In genomic region chr12:51953925-51954324, GRCh38 we compare ENCODE assay signal across 11 cellular contexts. TPM values are rescaled to one million over a fixed set of nuclear protein-coding genes. Genes with fewer than 3 reads are reported as not detected.
DNase-seq lines count a peak whose midpoint lies in the region; ATAC-seq and TF ChIP-seq lines count a peak whose summit lies in the region.
"Had no signal": no experiment of that assay in that cellular context is flagged by ENCODE, and none has a peak within 500 bp of the region (broad histone marks: within the 10 kb centered on the region; RNA-seq: fewer than 3 reads in every experiment).

No MANE protein-coding gene starts in this region.

- H3K4me1 Mint-ChIP-seq in activated T-helper 1 cell treated with anti-CD3 and anti-CD28 coated beads, Interleukin-12 subunit alpha, Interleukin-12 subunit beta, Interleukin-2, Interleukin-4 antibody, amounts not matched to agents 30 ng/mL and 10 ng/mL and 1 ng/mL, durations not matched to agents 14 hours and 24 hours and 36 hours (ENCODE audit: low read depth): peaks cover 51% of the 10 kb centered on the region

- peak overlapping the region; percentile 24 for H3K4me3 Mint-ChIP-seq in activated T-helper 1 cell treated with anti-CD3 and anti-CD28 coated beads, Interleukin-12 subunit alpha, Interleukin-12 subunit beta, Interleukin-2, Interleukin-4 antibody, amounts not matched to agents 30 ng/mL and 10 ng/mL and 1 ng/mL, durations not matched to agents 14 hours and 24 hours and 36 hours

- DNase-seq in HFF-Myc (ENCODE audit: extremely low read depth, low read depth): no peak
- no peak for DNase-seq in activated T-helper 1 cell treated with anti-CD3 and anti-CD28 coated beads, Interleukin-12 subunit alpha, Interleukin-12 subunit beta, Interleukin-2, Interleukin-4 antibody, amounts not matched to agents 30 ng/mL and 10 ng/mL and 1 ng/mL, durations not matched to agents 14 hours and 24 hours and 36 hours (ENCODE audit: low spot score)
- no peak for DNase-seq in left lung
- DNase-seq in spleen: no peak
- no peak for DNase-seq in GM10248 (ENCODE audit: extremely low spot score)
- no peak for DNase-seq in EL
- DNase-seq in RKO (ENCODE audit: low spot score): no peak
- DNase-seq: activated naive CD4-positive, alpha-beta T cell treated with anti-CD3 and anti-CD28 coated beads, Interleukin-2, amount 50 U/mL, for 16 hours; NCI-H2029 treated with DMSO at 0.1 percent for 48 hours; T1000 had no signal

- POLR2A ChIA-PET in GM10248 (lab: Yijun Ruan, JAX): no interaction called here

- 38 to 55% (median 43%) methylated on average over 4 of the region's 4 CpGs for WGBS in spleen, 5 donors

- H3K36me3 Mint-ChIP-seq in activated T-helper 1 cell treated with anti-CD3 and anti-CD28 coated beads, Interleukin-12 subunit alpha, Interleukin-12 subunit beta, Interleukin-2, Interleukin-4 antibody, amounts not matched to agents 30 ng/mL and 10 ng/mL and 1 ng/mL, durations not matched to agents 14 hours and 24 hours and 36 hours (ENCODE audit: low read depth): peaks cover 6% of the 10 kb centered on the region

- H3K27ac ChIP-seq in left lung (peak overlapping the region; percentile 59 to 66), spleen (peak overlapping the region in 7 of 8 donors; percentile 12 to 95 (median 87))

- intact Hi-C loops in activated T-helper 1 cell treated with anti-CD3 and anti-CD28 coated beads, Interleukin-12 subunit alpha, Interleukin-12 subunit beta, Interleukin-2, Interleukin-4 antibody, amounts not matched to agents 30 ng/mL and 10 ng/mL and 1 ng/mL, durations not matched to agents 14 hours and 24 hours and 36 hours (cut with micrococcal nuclease): loop anchor here (5.0 kb wide), 1 partner anchor 587 kb away; no protein-coding TSS in a partner anchor
- intact Hi-C loops in left lung (cut with DNase I) (no loop called here), spleen (cut with DNase I; ENCODE audit: low total_unique reads) (no loop called here)

- no peak overlapping the region for H3K27ac Mint-ChIP-seq in activated T-helper 1 cell treated with anti-CD3 and anti-CD28 coated beads, Interleukin-12 subunit alpha, Interleukin-12 subunit beta, Interleukin-2, Interleukin-4 antibody, amounts not matched to agents 30 ng/mL and 10 ng/mL and 1 ng/mL, durations not matched to agents 14 hours and 24 hours and 36 hours

- H3K27me3 ChIP-seq in left lung (no peaks in the 10 kb centered on the region), spleen (replicated peaks in 1 of 7) (no peaks in the 10 kb centered on the region)

- H3K36me3 ChIP-seq in left lung (no peaks in the 10 kb centered on the region), spleen (no peaks in the 10 kb centered on the region)

- H3K4me3 ChIP-seq in HFF-Myc (replicated peaks; ENCODE audit: low read depth, low read length) (peak overlapping the region; percentile 90; the same call in 1 of the 2 replicates), left lung (peak overlapping the region in 1 of 2 donors; percentile 72), spleen (peak overlapping the region in 1 of 8 donors; percentile 93)

- no peak for TF ChIP-seq CTCF in HFF-Myc (IDR thresholded peaks at IDR 0.05; ENCODE audit: low read depth, low read length, missing control alignments)
- no peak for TF ChIP-seq CTCF in left lung (IDR thresholded peaks at IDR 0.05)
- TF ChIP-seq CTCF in spleen (IDR thresholded peaks at IDR 0.05 in 8 of 11, conservative IDR thresholded peaks at IDR 0.05 in 3 of 11): no peak
- no peak for TF ChIP-seq CTCF in GM10248 (IDR thresholded peaks at IDR 0.05; ENCODE audit: control extremely low read depth, extremely low read depth, low read depth, missing control alignments)

- ATAC-seq in left lung (no peak), GM18861 (IDR thresholded peaks at IDR 0.05; ENCODE audit: unreplicated experiment) (no peak)

- peaks cover 36 to 55% of the 10 kb centered on the region in 2 donors for H3K4me1 ChIP-seq in left lung
- H3K4me1 ChIP-seq in spleen: peaks cover 23 to 74% (median 44%) of the 10 kb centered on the region in 6 donors

- no peaks in the 10 kb centered on the region for H3K9me3 Mint-ChIP-seq in activated T-helper 1 cell treated with anti-CD3 and anti-CD28 coated beads, Interleukin-12 subunit alpha, Interleukin-12 subunit beta, Interleukin-2, Interleukin-4 antibody, amounts not matched to agents 30 ng/mL and 10 ng/mL and 1 ng/mL, durations not matched to agents 14 hours and 24 hours and 36 hours

- CTCF ChIA-PET in GM10248 (lab: Yijun Ruan, JAX): no interaction called here

- TF ChIP-seq POLR2A in spleen (IDR thresholded peaks at IDR 0.05): no peak

- H3K9me3 ChIP-seq in left lung (no peaks in the 10 kb centered on the region), spleen (no peaks in the 10 kb centered on the region)

- H3K27me3 Mint-ChIP-seq in activated T-helper 1 cell treated with anti-CD3 and anti-CD28 coated beads, Interleukin-12 subunit alpha, Interleukin-12 subunit beta, Interleukin-2, Interleukin-4 antibody, amounts not matched to agents 30 ng/mL and 10 ng/mL and 1 ng/mL, durations not matched to agents 14 hours and 24 hours and 36 hours (ENCODE audit: insufficient read depth): peaks cover 27% of the 10 kb centered on the region

RNA-seq across cellular contexts. Expression of gene ACVR1B, which starts 2.4 kb away (rescaled TPM):
- total RNA-seq in activated T-helper 1 cell treated with anti-CD3 and anti-CD28 coated beads, Interleukin-12 subunit alpha, Interleukin-12 subunit beta, Interleukin-2, Interleukin-4 antibody, amounts not matched to agents 30 ng/mL and 10 ng/mL and 1 ng/mL, durations not matched to agents 14 hours and 24 hours and 36 hours: 11.4 and 12.0 TPM in 2 replicates
- total RNA-seq in left lung (10 to 100 TPM; 24.9 to 26.6 TPM), spleen (10 to 100 TPM; 15.7 to 27.6 (median 23.5) TPM)
- 1 to 10 TPM; 2.8 to 7.4 (median 2.8) TPM for polyA plus RNA-seq in spleen

RNA-seq across cellular contexts. Expression of gene ACVRL1, which starts 46.6 kb away (rescaled TPM):
- total RNA-seq in activated T-helper 1 cell treated with anti-CD3 and anti-CD28 coated beads, Interleukin-12 subunit alpha, Interleukin-12 subunit beta, Interleukin-2, Interleukin-4 antibody, amounts not matched to agents 30 ng/mL and 10 ng/mL and 1 ng/mL, durations not matched to agents 14 hours and 24 hours and 36 hours: not detected in 2 replicates
- total RNA-seq in left lung (100 to 1,000 TPM; 115 to 173 TPM), spleen (100 to 1,000 TPM in 2 of 7 donors, 10 to 100 TPM in 5; 58.6 to 109 (median 92.3) TPM)
- 10 to 100 TPM; 12.5 to 21.0 (median 13.5) TPM for polyA plus RNA-seq in spleen

RNA-seq across cellular contexts. Expression of gene TAMALIN, which starts 52.8 kb away (rescaled TPM):
- total RNA-seq in activated T-helper 1 cell treated with anti-CD3 and anti-CD28 coated beads, Interleukin-12 subunit alpha, Interleukin-12 subunit beta, Interleukin-2, Interleukin-4 antibody, amounts not matched to agents 30 ng/mL and 10 ng/mL and 1 ng/mL, durations not matched to agents 14 hours and 24 hours and 36 hours: 8.9 and 12.8 TPM in 2 replicates
- total RNA-seq in left lung (10 to 100 TPM; 30.6 to 63.7 TPM), spleen (100 to 1,000 TPM in 1 of 7 donors, 10 to 100 TPM in 6; 31.7 to 141 (median 69.5) TPM)
- polyA plus RNA-seq in spleen: 10 to 100 TPM; 25.5 to 38.2 (median 35.2) TPM

Comparison
In these comparisons a context has a peak if more than half of its experiments do, and no peak if none do; other contexts are left out.
1. RNA of gene ACVRL1, which starts 46.6 kb away (total RNA-seq): 115 to 173 TPM in left lung and 58.6 to 109 TPM in spleen; not detected in activated T-helper 1 cell treated with anti-CD3 and anti-CD28 coated beads, Interleukin-12 subunit alpha, Interleukin-12 subunit beta, Interleukin-2, Interleukin-4 antibody, amounts not matched to agents 30 ng/mL and 10 ng/mL and 1 ng/mL, durations not matched to agents 14 hours and 24 hours and 36 hours; every median in the first group is over 10 times any median in the second.